1 cellular context compared by ENCODE assay signal in the genomic region with DNA sequence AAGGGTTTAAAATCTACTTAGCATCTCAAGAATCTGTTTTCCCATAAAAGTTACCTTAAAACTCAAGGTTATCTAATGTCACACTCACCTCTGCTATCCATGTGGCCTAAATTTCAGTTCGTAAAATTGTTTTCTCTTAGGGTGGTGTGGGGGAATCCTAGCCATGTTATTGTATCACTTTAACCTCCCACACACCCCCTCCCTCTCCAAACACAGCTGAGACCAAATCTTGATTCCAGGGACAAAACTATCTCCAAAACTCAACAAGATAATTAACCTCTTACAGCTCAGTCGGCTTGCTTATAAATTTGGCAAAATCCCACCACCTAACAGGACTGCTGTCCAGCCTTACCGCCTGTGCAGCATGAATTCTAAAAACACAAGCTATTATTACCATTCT.
TF ChIP-seq lines count a peak whose summit lies in the region.

No MANE protein-coding gene starts in this region.

TF ChIP-seq in IMR-90, 13 proteins besides CTCF, POLR2A, EP300 and RAD21:
- TF ChIP-seq FOS (IDR thresholded peaks at IDR 0.05; ENCODE audit: low read depth, low read length) = no peak
- no peak for TF ChIP-seq MXI1 (IDR thresholded peaks at IDR 0.05; ENCODE audit: borderline replicate concordance, low read depth, low read length)
- no peak for TF ChIP-seq CEBPB (IDR thresholded peaks at IDR 0.05; ENCODE audit: low read depth, low read length)
- no peak for TF ChIP-seq RCOR1 (IDR thresholded peaks at IDR 0.05; ENCODE audit: insufficient replicate concordance, low read length)
- TF ChIP-seq, protein P1, sequence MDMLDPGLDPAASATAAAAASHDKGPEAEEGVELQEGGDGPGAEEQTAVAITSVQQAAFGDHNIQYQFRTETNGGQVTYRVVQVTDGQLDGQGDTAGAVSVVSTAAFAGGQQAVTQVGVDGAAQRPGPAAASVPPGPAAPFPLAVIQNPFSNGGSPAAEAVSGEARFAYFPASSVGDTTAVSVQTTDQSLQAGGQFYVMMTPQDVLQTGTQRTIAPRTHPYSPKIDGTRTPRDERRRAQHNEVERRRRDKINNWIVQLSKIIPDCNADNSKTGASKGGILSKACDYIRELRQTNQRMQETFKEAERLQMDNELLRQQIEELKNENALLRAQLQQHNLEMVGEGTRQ (IDR thresholded peaks at IDR 0.05; ENCODE audit: low read depth, low read length) = no peak
- TF ChIP-seq NFE2L2 (IDR thresholded peaks at IDR 0.05; ENCODE audit: low read depth, low read length) = no peak
- TF ChIP-seq CHD1 (IDR thresholded peaks at IDR 0.05; ENCODE audit: low read depth, low read length) = no peak
